In the genomic region with DNA sequence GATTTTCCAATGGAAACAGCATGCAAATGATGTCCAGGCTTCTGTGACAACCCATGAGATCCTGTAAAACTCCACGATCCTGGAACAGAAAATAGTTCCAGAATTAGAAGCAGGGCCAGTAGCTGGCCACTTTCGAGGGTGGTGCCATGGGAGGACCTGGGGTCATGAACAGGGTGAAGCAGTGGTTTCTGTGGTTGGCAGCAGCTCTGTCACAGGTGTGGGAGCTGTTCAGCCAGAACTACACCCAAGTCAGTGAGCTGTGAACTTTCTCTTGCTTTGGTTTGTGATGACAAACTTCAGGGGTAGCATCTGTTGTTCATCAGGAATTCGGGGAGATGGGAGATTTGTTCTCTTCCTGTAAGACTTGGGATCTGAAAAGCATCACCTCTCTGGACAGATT, we compare ENCODE assay signal across 12 cellular contexts.
A peak's percentile ranks its signal among the peaks of the same experiment; 100 is the strongest.
DNase-seq lines count a peak whose midpoint lies in the region; ATAC-seq lines count a peak whose summit lies in the region.
"Had no signal": no experiment of that assay in that cellular context is flagged by ENCODE, and none has a peak within 500 bp of the region (broad histone marks: within the 10 kb centered on the region; RNA-seq: fewer than 3 reads in every experiment).

No MANE protein-coding gene starts in this region.

- no peak overlapping the region for H2BK120ac ChIP-seq in trophoblast cell (ENCODE audit: insufficient read depth, low read length, poor library complexity)

- no peak overlapping the region for H2AK5ac ChIP-seq in trophoblast cell (ENCODE audit: low read length)

- no peak overlapping the region for H4K12ac ChIP-seq in trophoblast cell (ENCODE audit: low read depth, low read length)

- H3K36me3 ChIP-seq in trophoblast cell (ENCODE audit: control insufficient read depth in 1 of 2, insufficient read depth in 2 of 2, low read length in 2 of 2) = no peaks in the 10 kb centered on the region
- H3K36me3 ChIP-seq: left ventricle myocardium inferior had no signal

- ATAC-seq in HG02623 (IDR thresholded peaks at IDR 0.05; ENCODE audit: unreplicated experiment) (peak; percentile 96), HG03457 (IDR thresholded peaks at IDR 0.05; ENCODE audit: unreplicated experiment) (peak; percentile 97)
- peak; percentile 82 to 95 for ATAC-seq in stimulated activated naive B cell treated with anti-CD40 and anti-IgM and Interleukin-4, amounts not matched to agents 10 μg/mL and 1 μg/mL and 100 μg/mL, for 72 hours (replicated peaks)
- ATAC-seq: T-cell had no signal

- no peak overlapping the region for H3K14ac ChIP-seq in trophoblast cell (ENCODE audit: low read length)

- no peak overlapping the region for H3K18ac ChIP-seq in trophoblast cell (ENCODE audit: low read length)

- H3K4me2 ChIP-seq in trophoblast cell (ENCODE audit: low read length) = no peak overlapping the region

- no peak overlapping the region for H3K23ac ChIP-seq in trophoblast cell (ENCODE audit: low read length)

- H3K9ac ChIP-seq in trophoblast cell (ENCODE audit: low read length) = no peak overlapping the region

- H3K4me3 ChIP-seq in trophoblast cell (ENCODE audit: low read depth, low read length) = no peak overlapping the region
- H3K4me3 ChIP-seq: left ventricle myocardium inferior had no signal

- no peaks in the 10 kb centered on the region for H3K79me2 ChIP-seq in trophoblast cell (ENCODE audit: control insufficient read depth, insufficient read depth, low read length, poor library complexity)

- no peak overlapping the region for H4K8ac ChIP-seq in trophoblast cell (ENCODE audit: low read depth, low read length)

- peaks cover 5 to 6% of the 10 kb centered on the region in 2 donors for H3K4me1 Mint-ChIP-seq in stimulated activated naive B cell treated with anti-CD40 and anti-IgM and Interleukin-4, amounts not matched to agents 10 μg/mL and 1 μg/mL and 100 μg/mL, for 72 hours
- H3K4me1 Mint-ChIP-seq: T-cell had no signal

- no peak overlapping the region for H2BK12ac ChIP-seq in trophoblast cell (ENCODE audit: low read length)

- H3K36me3 Mint-ChIP-seq in stimulated activated naive B cell treated with anti-CD40 and anti-IgM and Interleukin-4, amounts not matched to agents 10 μg/mL and 1 μg/mL and 100 μg/mL, for 72 hours = peaks cover 5% of the 10 kb centered on the region in 2 donors

- H3K9me3 ChIP-seq in trophoblast cell (ENCODE audit: insufficient read depth, low read depth, low read length) = peaks cover 1% of the 10 kb centered on the region

- peak; percentile 10 for DNase-seq in GM19238 (ENCODE audit: insufficient read length, low spot score)
- DNase-seq in stimulated activated naive B cell treated with anti-CD40 and anti-IgM and Interleukin-4, amounts not matched to agents 10 μg/mL and 1 μg/mL and 100 μg/mL, for 72 hours = peak; percentile 1
- no peak for DNase-seq in ecto neural progenitor cell (ENCODE audit: low spot score)
- DNase-seq in trophoblast cell = no peak
- DNase-seq in H4 (ENCODE audit: low spot score) = no peak
- no peak for DNase-seq in cortex of kidney (lab: John Stamatoyannopoulos, UW)
- DNase-seq: IMR-90, left ventricle myocardium inferior, NCI-H510A, T-cell had no signal

- no peak overlapping the region for H4K91ac ChIP-seq in trophoblast cell (ENCODE audit: low read depth, low read length)

- H3K79me1 ChIP-seq in trophoblast cell (ENCODE audit: low read length) = no peaks in the 10 kb centered on the region

- H3K4me3 Mint-ChIP-seq in stimulated activated naive B cell treated with anti-CD40 and anti-IgM and Interleukin-4, amounts not matched to agents 10 μg/mL and 1 μg/mL and 100 μg/mL, for 72 hours = no peak overlapping the region
- H3K4me3 Mint-ChIP-seq: T-cell had no signal

- no peak overlapping the region for H3K27ac ChIP-seq in trophoblast cell (ENCODE audit: low read depth, low read length)
- H3K27ac ChIP-seq: left ventricle myocardium inferior had no signal

- no CpG with 5 or more reads among the region's 3 CpGs for WGBS in trophoblast cell (ENCODE audit: extremely low coverage, insufficient coverage, insufficient read length)

- H3K27ac Mint-ChIP-seq in stimulated activated naive B cell treated with anti-CD40 and anti-IgM and Interleukin-4, amounts not matched to agents 10 μg/mL and 1 μg/mL and 100 μg/mL, for 72 hours = no peak overlapping the region
- H3K27ac Mint-ChIP-seq: T-cell had no signal

- H3K9me3 Mint-ChIP-seq in stimulated activated naive B cell treated with anti-CD40 and anti-IgM and Interleukin-4, amounts not matched to agents 10 μg/mL and 1 μg/mL and 100 μg/mL, for 72 hours = peaks cover 2 to 4% of the 10 kb centered on the region in 2 donors

- no peak overlapping the region for H3K4ac ChIP-seq in trophoblast cell (ENCODE audit: low read depth, low read length)

- no peaks in the 10 kb centered on the region for H3K4me1 ChIP-seq in trophoblast cell (ENCODE audit: control insufficient read depth in 1 of 2, insufficient read depth in 2 of 2, low read length in 2 of 2)

- no peak overlapping the region for H2AFZ ChIP-seq in trophoblast cell (ENCODE audit: insufficient read depth, low read length, poor library complexity)

- no peak overlapping the region for H2BK5ac ChIP-seq in trophoblast cell (ENCODE audit: low read depth, low read length, poor library complexity)

- H3K27me3 ChIP-seq in trophoblast cell (ENCODE audit: insufficient read depth, low read length) = no peaks in the 10 kb centered on the region

- peaks cover 0 to 4% of the 10 kb centered on the region in 2 donors for H3K27me3 Mint-ChIP-seq in stimulated activated naive B cell treated with anti-CD40 and anti-IgM and Interleukin-4, amounts not matched to agents 10 μg/mL and 1 μg/mL and 100 μg/mL, for 72 hours
- H3K27me3 Mint-ChIP-seq: T-cell had no signal

Comparison
In these comparisons a context has a peak if more than half of its experiments do, and no peak if none do; other contexts are left out.
1. DNase-seq: peak in GM19238 (single experiment) and stimulated activated naive B cell treated with anti-CD40 and anti-IgM and Interleukin-4, amounts not matched to agents 10 μg/mL and 1 μg/mL and 100 μg/mL, for 72 hours (single experiment); none in ecto neural progenitor cell (single experiment), trophoblast cell (0 of 2), H4 (single experiment) and cortex of kidney (single experiment).
2. Peak in every context shown above with its lines, with median percentiles within 50 percentile points of each other: ATAC-seq.